ENCODE assay signal across 21 cellular contexts in genomic region chr17:71740866-71741265, GRCh38.
"Had no signal": no experiment of that assay in that cellular context is flagged by ENCODE, and none has a peak within 500 bp of the region (broad histone marks: within the 10 kb centered on the region; RNA-seq: fewer than 3 reads in every experiment).

No MANE protein-coding gene starts in this region.

- H3K27me3 ChIP-seq: gastrocnemius medialis, heart left ventricle, hepatocyte, left lung, ovary, right lobe of liver, thyroid gland had no signal

- DNase-seq: dermis blood vessel endothelial cell; effector memory CD8-positive, alpha-beta T cell; gastrocnemius medialis; heart left ventricle; left cardiac atrium; left lung; mammary epithelial cell; natural killer cell; occipital lobe; ovary; right lobe of liver; small intestine; stimulated activated CD4-positive, alpha-beta T cell treated with anti-CD3 and anti-CD28 coated beads, Interleukin-15, amount 100 ng/mL, for 24 hours; stimulated activated CD4-positive, alpha-beta T cell treated with anti-CD3 and anti-CD28 coated beads, Interleukin-2, amount 100 ng/mL, for 48 hours; stimulated activated naive B cell treated with anti-CD40 and anti-IgM and Interleukin-4, amounts not matched to agents 10 μg/mL and 1 μg/mL and 100 μg/mL, for 72 hours; stimulated activated naive CD8-positive, alpha-beta T cell treated with anti-CD3 and anti-CD28 coated beads, Interleukin-15, amount 100 ng/mL, for 72 hours; thyroid gland had no signal

- FAIRE-seq: endometrium, islet of Langerhans, small intestine had no signal

- H3K4me2 ChIP-seq: hepatocyte had no signal

- H3K79me2 ChIP-seq: hepatocyte had no signal

- H3K36me3 ChIP-seq: gastrocnemius medialis, heart left ventricle, left lung, ovary, right lobe of liver, thyroid gland had no signal

- H3K4me1 ChIP-seq: gastrocnemius medialis, heart left ventricle, left lung, right lobe of liver, thyroid gland had no signal

- H2AFZ ChIP-seq: hepatocyte had no signal

- H3K27ac ChIP-seq: coronary artery, gastrocnemius medialis, heart left ventricle, hepatocyte, left lung, ovary, right lobe of liver, thyroid gland had no signal

- H3K9me3 ChIP-seq: gastrocnemius medialis, heart left ventricle, left lung, ovary, right lobe of liver, thyroid gland had no signal

- H3K4me3 ChIP-seq: coronary artery, gastrocnemius medialis, heart left ventricle, hepatocyte, left lung, ovary, right lobe of liver, thyroid gland had no signal
